In genomic region chr2:36650031-36650430, GRCh38 we compare ENCODE assay signal across 8 cellular contexts. TPM values are rescaled to one million over a fixed set of nuclear protein-coding genes. Genes with fewer than 3 reads are reported as not detected.
DNase-seq lines count a peak whose midpoint lies in the region; ATAC-seq and TF ChIP-seq lines count a peak whose summit lies in the region.

No MANE protein-coding gene starts in this region.

- no peak overlapping the region for H3K9ac ChIP-seq in fibroblast of lung (ENCODE audit: insufficient read depth, low read length)

- TF ChIP-seq CTCF in fibroblast of lung (conservative IDR thresholded peaks at IDR 0.05 in 1 of 2, IDR thresholded peaks at IDR 0.05 in 1 of 2; ENCODE audit: low read depth in 1 of 2, low read length in 2 of 2), result no peak

- no peak overlapping the region for H2AFZ ChIP-seq in fibroblast of lung (ENCODE audit: low read length)

- no peaks in the 10 kb centered on the region for H3K9me3 ChIP-seq in fibroblast of lung (ENCODE audit: control insufficient read depth, insufficient read depth, low read depth, low read length)

- H3K36me3 ChIP-seq in fibroblast of lung (ENCODE audit: control insufficient read depth, insufficient read depth, low read length), result no peaks in the 10 kb centered on the region

- H3K79me2 ChIP-seq in fibroblast of lung (ENCODE audit: control insufficient read depth, insufficient read depth, low read length), result no peaks in the 10 kb centered on the region

- no peaks in the 10 kb centered on the region for H4K20me1 ChIP-seq in fibroblast of lung (ENCODE audit: control insufficient read depth, extremely low read depth, insufficient read depth, low read length)

- intact Hi-C loops in left ventricle myocardium superior (cut with micrococcal nuclease), result no loop called here

- no peaks in the 10 kb centered on the region for H3K27me3 ChIP-seq in fibroblast of lung (ENCODE audit: control insufficient read depth, insufficient read depth, low read length)

- ATAC-seq in HG02759 (IDR thresholded peaks at IDR 0.05; ENCODE audit: unreplicated experiment) (peak; percentile 87), left ventricle myocardium superior (no peak)

- DNase-seq in DMS153 (lab: John Stamatoyannopoulos, UW), result peak; percentile 2
- DNase-seq in DMS153 treated with DMSO at 0.1 percent for 48 hours (lab: John Stamatoyannopoulos, UW; ENCODE audit: unreplicated experiment), result no peak
- peak; percentile 18 for DNase-seq in NCI-H2029 treated with DMSO at 0.1 percent for 48 hours (lab: John Stamatoyannopoulos, UW)
- peak; percentile 63 to 69 for DNase-seq in fibroblast of lung (ENCODE audit: low read depth in 2 of 2)
- no peak for DNase-seq in dedifferentiated amniotic fluid mesenchymal stem cell (ENCODE audit: extremely low spot score)
- DNase-seq in NCI-H82 (lab: John Stamatoyannopoulos, UW), result no peak
- no peak for DNase-seq in left ventricle myocardium superior

- peaks cover 10% of the 10 kb centered on the region for H3K4me1 ChIP-seq in fibroblast of lung (ENCODE audit: control insufficient read depth, extremely low read depth, insufficient read depth, low read length)

- no peak overlapping the region for H3K4me2 ChIP-seq in fibroblast of lung (ENCODE audit: extremely low read depth, insufficient read depth, low read length)

- peak overlapping the region; percentile 58 for H3K27ac ChIP-seq in fibroblast of lung (ENCODE audit: insufficient read depth, low read length)

- no peak overlapping the region for H3K4me3 ChIP-seq in fibroblast of lung (replicated peaks in 1 of 4; ENCODE audit: control extremely low read depth in 1 of 4, insufficient read depth in 1 of 4, low read depth in 3 of 4, low read length in 4 of 4)

RNA-seq across cellular contexts. Expression of gene VIT, which starts 46.5 kb away (rescaled TPM):
- 0.17 and 0.77 TPM in 2 replicates for total RNA-seq in fibroblast of lung
- 0.46 and 0.62 TPM in 2 replicates for polyA plus RNA-seq in fibroblast of lung
- 0.45 and 0.72 TPM in 2 replicates for polyA plus RNA-seq in fibroblast of lung (2012)
- polyA minus RNA-seq in fibroblast of lung (ENCODE audit: low replicate concordance), result 2.1 TPM in 1 of 2 replicates, not detected in the other
- 13.3 TPM for total RNA-seq in left ventricle myocardium superior

RNA-seq across cellular contexts. Expression of gene FEZ2, which starts 52.1 kb away (rescaled TPM):
- 55.2 and 64.7 TPM in 2 replicates for total RNA-seq in fibroblast of lung
- 59.7 and 86.9 TPM in 2 replicates for polyA plus RNA-seq in fibroblast of lung
- polyA plus RNA-seq in fibroblast of lung (2012), result 56.6 and 73.1 TPM in 2 replicates
- polyA minus RNA-seq in fibroblast of lung (ENCODE audit: low replicate concordance), result 4.0 and 7.9 TPM in 2 replicates
- total RNA-seq in left ventricle myocardium superior, result 37.2 TPM

Comparison
In these comparisons a context has a peak if more than half of its experiments do, and no peak if none do; other contexts are left out.
1. DNase-seq: peak in DMS153 (single experiment), NCI-H2029 treated with DMSO at 0.1 percent for 48 hours (single experiment) and fibroblast of lung (2 of 2); none in DMS153 treated with DMSO at 0.1 percent for 48 hours (single experiment), dedifferentiated amniotic fluid mesenchymal stem cell (single experiment), NCI-H82 (single experiment) and left ventricle myocardium superior (single experiment).